Comparison of ENCODE assay signal across 24 cellular contexts in the genomic region with DNA sequence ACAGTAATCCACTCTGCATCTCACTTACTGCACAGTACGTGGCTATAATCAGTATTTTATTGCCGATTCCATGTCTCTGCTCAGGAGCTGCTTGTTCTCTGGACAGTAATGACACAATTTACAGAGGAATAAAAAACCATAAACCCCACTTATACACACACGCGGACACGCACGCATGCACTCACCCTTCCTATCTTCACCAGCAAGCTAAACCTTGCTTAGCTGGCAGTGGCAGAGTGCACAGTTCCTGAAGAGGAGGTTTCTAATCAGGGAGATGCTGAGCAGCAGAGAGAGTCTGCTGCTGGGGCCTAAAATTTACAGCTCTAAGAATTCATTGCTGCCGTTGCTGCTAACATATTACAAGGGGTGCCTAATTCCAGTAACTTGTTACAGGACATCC.
DNase-seq lines count a peak whose midpoint lies in the region; ATAC-seq, FAIRE-seq and TF ChIP-seq lines count a peak whose summit lies in the region.
"Had no signal": no experiment of that assay in that cellular context is flagged by ENCODE, and none has a peak within 500 bp of the region (broad histone marks: within the 10 kb centered on the region; RNA-seq: fewer than 3 reads in every experiment).

No MANE protein-coding gene starts in this region.

- no peaks in the 10 kb centered on the region for H3K27me3 ChIP-seq in effector memory CD4-positive, alpha-beta T cell (replicated peaks; ENCODE audit: control insufficient read depth, insufficient read depth, low read length, poor library complexity, severe bottlenecking)
- H3K27me3 ChIP-seq: BE2C had no signal

- CTCF ChIA-PET in activated CD8-positive, alpha-beta T cell treated with anti-CD3 and anti-CD28 coated beads for 36 hours (lab: Charles Lee) = interaction anchor here (3.3 kb wide), 1 partner anchor 10 kb away, joined by 21 read pairs; no protein-coding TSS in a partner anchor

- no peaks in the 10 kb centered on the region for H3K9me3 Mint-ChIP-seq in stimulated activated effector memory CD8-positive, alpha-beta T cell treated with anti-CD3 and anti-CD28 coated beads, Interleukin-12 subunit alpha, Interleukin-12 subunit beta, amount 100 ng/mL, for 72 hours
- H3K9me3 Mint-ChIP-seq in activated CD8-positive, alpha-beta T cell treated with anti-CD3 and anti-CD28 coated beads for 36 hours = no peaks in the 10 kb centered on the region

- H3K27ac ChIP-seq in caudate nucleus (ENCODE audit: low read depth, low read length) = peak overlapping the region; percentile 26
- no peak overlapping the region for H3K27ac ChIP-seq in effector memory CD4-positive, alpha-beta T cell (ENCODE audit: insufficient read depth, low read length, poor library complexity, severe bottlenecking)
- H3K27ac ChIP-seq: A549, GM23248, RWPE1 had no signal

- peak; percentile 12 for DNase-seq in NCI-H2227 (lab: John Stamatoyannopoulos, UW; ENCODE audit: unreplicated experiment)
- peak in 31 of 61 donors; percentile 3 to 60 (median 17) for DNase-seq in caudate nucleus (lab: John Stamatoyannopoulos, UW)
- no peak for DNase-seq in left colon
- no peak for DNase-seq in stimulated activated effector memory CD8-positive, alpha-beta T cell treated with anti-CD3 and anti-CD28 coated beads, Interleukin-12 subunit alpha, Interleukin-12 subunit beta, amount 100 ng/mL, for 72 hours (ENCODE audit: low spot score in 2 of 2)
- DNase-seq in activated CD8-positive, alpha-beta T cell treated with anti-CD3 and anti-CD28 coated beads for 36 hours = no peak
- no peak for DNase-seq in left lobe of liver (ENCODE audit: low spot score)
- DNase-seq in effector memory CD4-positive, alpha-beta T cell = no peak
- DNase-seq in H54 (ENCODE audit: insufficient read length, low spot score) = no peak
- DNase-seq: BE2C; DMS79 treated with DMSO at 0.1 percent for 48 hours; GM23248; Kasumi-1; NCI-H1417 treated with DMSO at 0.1 percent for 48 hours; NCI-H187; NCI-H2107; NCI-H345; NCI-H524; NCI-H774; NK-92 treated with Interleukin-12 subunit alpha and Interleukin-12 subunit beta, amount 100 ng/mL, for 24 hours; SHP77 treated with DMSO at 0.1 percent for 48 hours had no signal

- no peak for TF ChIP-seq POLR2A in H54 (IDR thresholded peaks at IDR 0.05; ENCODE audit: low read depth, low read length)

- H3K27ac Mint-ChIP-seq in stimulated activated effector memory CD8-positive, alpha-beta T cell treated with anti-CD3 and anti-CD28 coated beads, Interleukin-12 subunit alpha, Interleukin-12 subunit beta, amount 100 ng/mL, for 72 hours = peak overlapping the region; percentile 18
- H3K27ac Mint-ChIP-seq in activated CD8-positive, alpha-beta T cell treated with anti-CD3 and anti-CD28 coated beads for 36 hours = no peak overlapping the region

- no peak for FAIRE-seq in H54 (lab: Jason Lieb, UNC)
- FAIRE-seq: A549, GM12892 had no signal

- H3K4me1 Mint-ChIP-seq in stimulated activated effector memory CD8-positive, alpha-beta T cell treated with anti-CD3 and anti-CD28 coated beads, Interleukin-12 subunit alpha, Interleukin-12 subunit beta, amount 100 ng/mL, for 72 hours = peaks cover 32% of the 10 kb centered on the region
- H3K4me1 Mint-ChIP-seq in activated CD8-positive, alpha-beta T cell treated with anti-CD3 and anti-CD28 coated beads for 36 hours (ENCODE audit: low read depth) = peaks cover 25% of the 10 kb centered on the region

- H3K4me1 ChIP-seq in effector memory CD4-positive, alpha-beta T cell (ENCODE audit: control insufficient read depth, insufficient read depth, low read length, poor library complexity, severe bottlenecking) = no peaks in the 10 kb centered on the region
- H3K4me1 ChIP-seq: A549, BE2C, HAP-1 had no signal

- intact Hi-C loops in left colon (cut with DNase I, micrococcal nuclease) = loop anchor here in 1 of 2 donors (10.0 kb wide), 1 partner anchor 496 kb away; no protein-coding TSS in a partner anchor
- intact Hi-C loops in activated CD8-positive, alpha-beta T cell treated with anti-CD3 and anti-CD28 coated beads for 36 hours (cut with micrococcal nuclease) = loop anchor here (10.0 kb wide), 1 partner anchor 306 kb away; no protein-coding TSS in a partner anchor

- no peaks in the 10 kb centered on the region for H3K27me3 Mint-ChIP-seq in activated CD8-positive, alpha-beta T cell treated with anti-CD3 and anti-CD28 coated beads for 36 hours

- peaks cover 95% of the 10 kb centered on the region for H3K36me3 Mint-ChIP-seq in stimulated activated effector memory CD8-positive, alpha-beta T cell treated with anti-CD3 and anti-CD28 coated beads, Interleukin-12 subunit alpha, Interleukin-12 subunit beta, amount 100 ng/mL, for 72 hours
- peaks cover 57% of the 10 kb centered on the region for H3K36me3 Mint-ChIP-seq in activated CD8-positive, alpha-beta T cell treated with anti-CD3 and anti-CD28 coated beads for 36 hours (ENCODE audit: low read depth)

- H3K4me3 ChIP-seq in effector memory CD4-positive, alpha-beta T cell (ENCODE audit: insufficient read depth, low read depth, low read length, poor library complexity, severe bottlenecking) = no peak overlapping the region
- H3K4me3 ChIP-seq: A549, GM23248, HAP-1 had no signal

- POLR2A ChIA-PET in activated CD8-positive, alpha-beta T cell treated with anti-CD3 and anti-CD28 coated beads for 36 hours (lab: Charles Lee) = no interaction called here

- peaks cover 34% of the 10 kb centered on the region for H3K36me3 ChIP-seq in effector memory CD4-positive, alpha-beta T cell (ENCODE audit: control insufficient read depth, insufficient read depth, low read length)

- no peak overlapping the region for H3K4me3 Mint-ChIP-seq in stimulated activated effector memory CD8-positive, alpha-beta T cell treated with anti-CD3 and anti-CD28 coated beads, Interleukin-12 subunit alpha, Interleukin-12 subunit beta, amount 100 ng/mL, for 72 hours
- H3K4me3 Mint-ChIP-seq in activated CD8-positive, alpha-beta T cell treated with anti-CD3 and anti-CD28 coated beads for 36 hours = no peak overlapping the region

- ATAC-seq in left colon (peak; percentile 78), left lobe of liver (no peak)
- no peak for ATAC-seq in stimulated activated effector memory CD8-positive, alpha-beta T cell treated with anti-CD3 and anti-CD28 coated beads, Interleukin-12 subunit alpha, Interleukin-12 subunit beta, amount 100 ng/mL, for 72 hours
- ATAC-seq in activated CD8-positive, alpha-beta T cell treated with anti-CD3 and anti-CD28 coated beads for 36 hours = no peak
- ATAC-seq: A549 had no signal

- H3K9me3 ChIP-seq in effector memory CD4-positive, alpha-beta T cell (ENCODE audit: control insufficient read depth, low read length) = no peaks in the 10 kb centered on the region
- H3K9me3 ChIP-seq: A549, BE2C, HAP-1 had no signal

- no peak for TF ChIP-seq CTCF in activated CD8-positive, alpha-beta T cell treated with anti-CD3 and anti-CD28 coated beads for 36 hours (IDR thresholded peaks at IDR 0.05)

Comparison
In these comparisons a context has a peak if more than half of its experiments do, and no peak if none do; other contexts are left out.
1. DNase-seq: peak in NCI-H2227 (single experiment) and caudate nucleus (31 of 61); none in left colon (0 of 2), stimulated activated effector memory CD8-positive, alpha-beta T cell treated with anti-CD3 and anti-CD28 coated beads, Interleukin-12 subunit alpha, Interleukin-12 subunit beta, amount 100 ng/mL, for 72 hours (0 of 2), activated CD8-positive, alpha-beta T cell treated with anti-CD3 and anti-CD28 coated beads for 36 hours (single experiment), left lobe of liver (single experiment), effector memory CD4-positive, alpha-beta T cell (0 of 3) and H54 (single experiment).